Comparison of ENCODE assay signal across 9 cellular contexts in the genomic region with DNA sequence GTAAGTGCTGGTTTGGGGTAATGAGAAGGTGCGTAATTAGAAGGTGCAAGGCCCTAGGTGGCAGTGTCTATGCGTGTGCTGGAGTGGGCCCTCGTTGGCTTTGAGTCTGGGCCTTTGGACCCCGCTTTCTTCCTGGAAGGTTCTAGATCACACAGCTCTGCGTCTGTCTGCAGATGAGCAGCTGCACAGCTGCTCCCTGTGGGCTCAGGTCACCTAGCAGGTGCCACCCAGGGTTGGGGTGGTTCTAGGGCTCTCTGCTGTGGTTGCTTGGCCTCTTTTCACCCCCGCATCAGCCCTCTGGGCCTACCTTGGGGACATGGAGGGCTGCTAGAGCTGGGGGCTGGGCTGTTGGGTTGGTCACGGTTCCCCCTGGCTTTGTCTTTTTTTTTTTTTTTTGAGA.
DNase-seq lines count a peak whose midpoint lies in the region; ATAC-seq and TF ChIP-seq lines count a peak whose summit lies in the region.
"Had no signal": no experiment of that assay in that cellular context is flagged by ENCODE, and none has a peak within 500 bp of the region (broad histone marks: within the 10 kb centered on the region; RNA-seq: fewer than 3 reads in every experiment).

No MANE protein-coding gene starts in this region.

- H3K4me2 ChIP-seq in DOHH2 (ENCODE audit: low read length): peak overlapping the region; percentile 88

- no peak for DNase-seq in effector memory CD8-positive, alpha-beta T cell
- no peak for DNase-seq in stimulated activated CD4-positive, alpha-beta T cell treated with anti-CD3 and anti-CD28 coated beads, Interleukin-2, amount 100 ng/mL, for 24 hours
- DNase-seq: NCI-H1694 had no signal

- peaks cover 94% of the 10 kb centered on the region for H3K36me3 Mint-ChIP-seq in effector memory CD8-positive, alpha-beta T cell (ENCODE audit: insufficient read depth)

- ATAC-seq in effector memory CD8-positive, alpha-beta T cell (replicated peaks): no peak
- ATAC-seq in GM19455 (IDR thresholded peaks at IDR 0.05; ENCODE audit: unreplicated experiment) (no peak), HG03108 (IDR thresholded peaks at IDR 0.05; ENCODE audit: unreplicated experiment) (no peak)

- H3K27me3 ChIP-seq in DOHH2 (ENCODE audit: control insufficient read depth, low read length): no peaks in the 10 kb centered on the region
- H3K27me3 ChIP-seq: cardiac muscle cell had no signal

- peak overlapping the region; percentile 64 to 89 for H3K27ac Mint-ChIP-seq in effector memory CD8-positive, alpha-beta T cell

- H3K4me1 ChIP-seq in DOHH2 (ENCODE audit: control insufficient read depth, low read length): peaks cover 73% of the 10 kb centered on the region

- peaks cover 9% of the 10 kb centered on the region; the same call in 1 of the 2 replicates for H4K20me1 ChIP-seq in DOHH2 (ENCODE audit: control insufficient read depth, insufficient read depth, low read depth, low read length)

- H3K36me3 ChIP-seq in DOHH2 (ENCODE audit: control insufficient read depth, low read length): peaks cover 75% of the 10 kb centered on the region
- H3K36me3 ChIP-seq in KOPT-K1 (ENCODE audit: insufficient read depth, low read length): no peaks in the 10 kb centered on the region; the same call in 1 of the 2 replicates
- H3K36me3 ChIP-seq: cardiac muscle cell had no signal

- H3K27ac ChIP-seq in DOHH2 (ENCODE audit: low read depth, low read length) (peak overlapping the region; percentile 92), KOPT-K1 (ENCODE audit: low read depth, low read length, poor library complexity, severe bottlenecking) (peak overlapping the region; percentile 68), skin epidermis (peak overlapping the region in 17 of 21 experiments; percentile 7 to 88 (median 77))

- H3K9me2 ChIP-seq in DOHH2 (replicated peaks; ENCODE audit: control insufficient read depth, low read length): no peaks in the 10 kb centered on the region

- H3K27me3 Mint-ChIP-seq in effector memory CD8-positive, alpha-beta T cell: no peaks in the 10 kb centered on the region

- peak; percentile 22 for TF ChIP-seq CTCF in DOHH2 (IDR thresholded peaks at IDR 0.05; ENCODE audit: low read depth, low read length, poor library complexity, severe bottlenecking)

- H3K9me3 ChIP-seq in DOHH2 (ENCODE audit: control insufficient read depth, insufficient read depth, low read length) (no peaks in the 10 kb centered on the region), KOPT-K1 (ENCODE audit: insufficient read depth, low read length, poor library complexity, severe bottlenecking) (no peaks in the 10 kb centered on the region)

- peaks cover 28% of the 10 kb centered on the region for H3F3A ChIP-seq in DOHH2 (ENCODE audit: control insufficient read depth, insufficient read depth)

- peak overlapping the region in 1 of 2 donors; percentile 77 for H3K4me3 Mint-ChIP-seq in effector memory CD8-positive, alpha-beta T cell

- peak overlapping the region; percentile 80 for H3K4me3 ChIP-seq in DOHH2 (ENCODE audit: low read length)
- no peak overlapping the region for H3K4me3 ChIP-seq in skin epidermis
- H3K4me3 ChIP-seq: cardiac muscle cell had no signal

- H3K9me3 Mint-ChIP-seq in effector memory CD8-positive, alpha-beta T cell: no peaks in the 10 kb centered on the region

- peaks cover 86% of the 10 kb centered on the region for H3K79me2 ChIP-seq in DOHH2 (ENCODE audit: control insufficient read depth, low read length)

- H3K4me1 Mint-ChIP-seq in effector memory CD8-positive, alpha-beta T cell (ENCODE audit: low read depth in 2 of 2): peaks cover 50 to 60% of the 10 kb centered on the region in 2 donors
